ENCODE assay signal across 8 cellular contexts in the genomic region with DNA sequence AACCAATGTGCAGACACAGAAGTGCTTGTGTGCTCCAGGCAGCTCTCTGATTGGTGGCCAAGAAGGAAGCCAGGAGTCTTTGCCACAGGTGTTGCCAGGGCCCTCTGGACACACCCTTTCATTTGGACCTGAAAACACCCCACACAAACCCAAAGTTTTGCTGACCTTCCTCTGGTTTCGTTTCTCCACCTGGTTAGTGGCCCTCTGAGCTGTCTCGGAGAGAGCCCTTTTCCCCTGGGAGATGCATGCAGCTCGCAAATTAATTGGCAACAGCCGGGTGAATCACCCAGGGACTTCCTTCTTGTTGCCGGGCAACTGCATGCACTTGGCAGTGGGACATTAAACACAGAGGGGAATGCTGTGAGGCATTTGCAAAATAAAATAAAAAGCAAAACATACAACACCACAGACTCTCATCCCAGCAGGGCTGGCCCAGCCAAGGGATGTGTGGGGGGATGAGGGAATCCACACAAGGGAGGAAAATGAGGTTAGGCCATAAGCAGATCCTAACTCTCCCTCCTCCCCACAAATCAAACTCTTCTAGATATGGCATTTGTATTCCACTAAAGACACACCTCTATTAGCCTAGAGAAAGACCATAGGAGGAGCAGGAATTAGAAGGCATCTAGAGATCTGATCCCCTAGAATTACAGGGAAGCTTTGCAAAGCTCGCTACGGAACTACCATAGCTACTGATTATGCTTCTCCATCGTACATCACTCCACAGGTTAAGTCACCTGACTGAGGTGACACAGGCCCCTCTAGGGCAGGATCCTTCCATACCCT.
DNase-seq lines count a peak whose midpoint lies in the region; ATAC-seq and TF ChIP-seq lines count a peak whose summit lies in the region.

No MANE protein-coding gene starts in this region.

- peaks cover 3% of the 10 kb centered on the region for H3K27me3 Mint-ChIP-seq in progenitor cell of endocrine pancreas

- DNase-seq in GM03348 (ENCODE audit: low spot score) (peak; percentile 94), H4 (ENCODE audit: low spot score) (peak; percentile 98), LoVo (ENCODE audit: low spot score) (peak; percentile 93), SJSA1 (ENCODE audit: low read depth in 1 of 2, low spot score in 2 of 2) (peak; percentile 98), foreskin keratinocyte (peak; percentile 88 to 95), progenitor cell of endocrine pancreas (ENCODE audit: low spot score, unreplicated experiment) (no peak), WERI-Rb-1 (no peak)
- no peak for DNase-seq in NK-92 treated with Interleukin-12 subunit alpha and Interleukin-12 subunit beta, amount 100 ng/mL, for 24 hours (lab: John Stamatoyannopoulos, UW)

- H3K4me1 Mint-ChIP-seq in progenitor cell of endocrine pancreas (ENCODE audit: low read depth): peaks cover 22% of the 10 kb centered on the region

- H3K4me3 Mint-ChIP-seq in progenitor cell of endocrine pancreas (ENCODE audit: low read depth): no peak overlapping the region

- H3K27ac ChIP-seq in SJSA1 (peak overlapping the region; percentile 63), foreskin keratinocyte (peak overlapping the region; percentile 80), WERI-Rb-1 (no peak overlapping the region)

- no peaks in the 10 kb centered on the region for H3K9me3 ChIP-seq in SJSA1 (replicated peaks)
- no peaks in the 10 kb centered on the region for H3K9me3 ChIP-seq in WERI-Rb-1 (ENCODE audit: severe bottlenecking)

- no peaks in the 10 kb centered on the region for H3K36me3 ChIP-seq in SJSA1
- no peaks in the 10 kb centered on the region; the same call in 1 of the 2 replicates for H3K36me3 ChIP-seq in WERI-Rb-1

- no peak overlapping the region for H3K4me3 ChIP-seq in SJSA1
- H3K4me3 ChIP-seq in WERI-Rb-1 (ENCODE audit: low read depth, low read length): no peak overlapping the region

- no peaks in the 10 kb centered on the region for H3K27me3 ChIP-seq in SJSA1 (replicated peaks)
- H3K27me3 ChIP-seq in foreskin keratinocyte: no peaks in the 10 kb centered on the region
- no peaks in the 10 kb centered on the region for H3K27me3 ChIP-seq in WERI-Rb-1 (ENCODE audit: insufficient read depth, low read depth, severe bottlenecking)

- no peaks in the 10 kb centered on the region for H3K9me3 Mint-ChIP-seq in progenitor cell of endocrine pancreas (ENCODE audit: low read depth)

- TF ChIP-seq CTCF in foreskin keratinocyte (conservative IDR thresholded peaks at IDR 0.05) (no peak), progenitor cell of endocrine pancreas (IDR thresholded peaks at IDR 0.05; ENCODE audit: unreplicated experiment) (no peak), WERI-Rb-1 (IDR thresholded peaks at IDR 0.05; ENCODE audit: low read depth, low read length) (no peak)

- H3K4me1 ChIP-seq in SJSA1 (replicated peaks) (peaks cover 36% of the 10 kb centered on the region), foreskin keratinocyte (peaks cover 35% of the 10 kb centered on the region)

- peak; percentile 88 for ATAC-seq in foreskin keratinocyte

- peak overlapping the region; percentile 39 for H3K27ac Mint-ChIP-seq in progenitor cell of endocrine pancreas

- H3K36me3 Mint-ChIP-seq in progenitor cell of endocrine pancreas (ENCODE audit: insufficient read depth): peaks cover 17% of the 10 kb centered on the region

Comparison
In these comparisons a context has a peak if more than half of its experiments do, and no peak if none do; other contexts are left out.
1. DNase-seq: peak in GM03348 (single experiment), H4 (single experiment), LoVo (single experiment), SJSA1 (2 of 2) and foreskin keratinocyte (2 of 2); none in progenitor cell of endocrine pancreas (single experiment), NK-92 treated with Interleukin-12 subunit alpha and Interleukin-12 subunit beta, amount 100 ng/mL, for 24 hours (single experiment) and WERI-Rb-1 (single experiment).